ENCODE assay signal across 1 cellular context in genomic region chr3:128411574-128412064, GRCh38.
A peak's percentile ranks its signal among the peaks of the same experiment; 100 is the strongest.
TF ChIP-seq lines count a peak whose summit lies in the region.

No MANE protein-coding gene starts in this region.

TF ChIP-seq in K562, 482 proteins besides CTCF, POLR2A, EP300 and RAD21 (continued from another document and continues in another):
- TF ChIP-seq ZNF311 (CRISPR knock-in tag; IDR thresholded peaks at IDR 0.05) (peak; percentile 47; the same call in 1 of the 2 replicates), TGIF2 (CRISPR knock-in tag; IDR thresholded peaks at IDR 0.05) (no peak), POLR3A (IDR thresholded peaks at IDR 0.05; ENCODE audit: borderline replicate concordance, extremely low read depth, insufficient read depth, insufficient read length) (no peak), SAFB (IDR thresholded peaks at IDR 0.05; ENCODE audit: borderline replicate concordance, low read depth, low read length) (no peak), SIN3A (IDR thresholded peaks at IDR 0.05; ENCODE audit: borderline replicate concordance in 2 of 2, control insufficient read depth in 1 of 2, low read depth in 2 of 2, low read length in 2 of 2) (no peak), HDAC6 (IDR thresholded peaks at IDR 0.05; ENCODE audit: low read depth, low read length) (no peak), CBFA2T2 (conservative IDR thresholded peaks at IDR 0.05) (no peak), NONO (IDR thresholded peaks at IDR 0.05; ENCODE audit: low read depth in 2 of 2, low read length in 1 of 2) (no peak), ZNF124 (CRISPR knock-in tag; IDR thresholded peaks at IDR 0.05) (no peak), CHD1 (IDR thresholded peaks at IDR 0.05; ENCODE audit: low read length) (no peak), NCOA6 (IDR thresholded peaks at IDR 0.05) (no peak), GATAD2B (IDR thresholded peaks at IDR 0.05; ENCODE audit: borderline replicate concordance) (no peak), CTBP1 (IDR thresholded peaks at IDR 0.05; ENCODE audit: borderline replicate concordance) (peak; percentile 39; the same call in 1 of the 2 replicates), SRSF9 (IDR thresholded peaks at IDR 0.05; ENCODE audit: borderline replicate concordance, low read depth, low read length) (no peak), XRCC3 (IDR thresholded peaks at IDR 0.05) (no peak), PURB (CRISPR knock-in tag; IDR thresholded peaks at IDR 0.05; ENCODE audit: low read depth) (no peak), NFRKB (IDR thresholded peaks at IDR 0.05; ENCODE audit: low read depth) (0 out of 2 replicates have a peak, but pooled peaks have one; percentile 44), RNF2 (IDR thresholded peaks at IDR 0.05) (no peak), TCFL5 (CRISPR knock-in tag; conservative IDR thresholded peaks at IDR 0.05) (no peak), E2F8 (IDR thresholded peaks at IDR 0.05; ENCODE audit: low read depth, partially characterized antibody) (no peak), ZNF778 (CRISPR knock-in tag; IDR thresholded peaks at IDR 0.05) (no peak), ZNF165 (CRISPR knock-in tag; IDR thresholded peaks at IDR 0.05; ENCODE audit: borderline replicate concordance) (0 out of 2 replicates have a peak, but pooled peaks have one; percentile 55), THAP7 (CRISPR knock-in tag; IDR thresholded peaks at IDR 0.05) (no peak), GATAD2A (IDR thresholded peaks at IDR 0.05) (peak; percentile 9; the same call in 1 of the 2 replicates), ZNF436 (CRISPR knock-in tag; IDR thresholded peaks at IDR 0.05) (no peak), FOXJ2 (tag; IDR thresholded peaks at IDR 0.05) (no peak), JUNB (CRISPR knock-in tag; conservative IDR thresholded peaks at IDR 0.05) (no peak), ZFP1 (CRISPR knock-in tag; IDR thresholded peaks at IDR 0.05) (no peak), POLR2G (IDR thresholded peaks at IDR 0.05; ENCODE audit: low read depth, low read length) (no peak), ZBTB9 (CRISPR knock-in tag; IDR thresholded peaks at IDR 0.05) (peak; percentile 50; the same call in 1 of the 2 replicates), CXXC5 (CRISPR knock-in tag; IDR thresholded peaks at IDR 0.05) (peak; percentile 50), ZNF766 (CRISPR knock-in tag; conservative IDR thresholded peaks at IDR 0.05) (peak; percentile 59; the same call in 1 of the 2 replicates), ZNF780A (CRISPR knock-in tag; IDR thresholded peaks at IDR 0.05) (no peak), SMARCA4 (IDR thresholded peaks at IDR 0.05) (no peak), CBFA2T3 (IDR thresholded peaks at IDR 0.05) (peak; percentile 7; the same call in 1 of the 2 replicates), SMAD3 (CRISPR knock-in tag; conservative IDR thresholded peaks at IDR 0.05) (no peak), PRPF4 (IDR thresholded peaks at IDR 0.05; ENCODE audit: insufficient read depth, low read depth, low read length, poor library complexity, severe bottlenecking) (no peak), MAFG (tag; conservative IDR thresholded peaks at IDR 0.05) (no peak), FOXP1 (CRISPR knock-in tag; IDR thresholded peaks at IDR 0.05) (no peak), L3MBTL2 (IDR thresholded peaks at IDR 0.05) (peak; percentile 86)
- TF ChIP-seq, protein P1, sequence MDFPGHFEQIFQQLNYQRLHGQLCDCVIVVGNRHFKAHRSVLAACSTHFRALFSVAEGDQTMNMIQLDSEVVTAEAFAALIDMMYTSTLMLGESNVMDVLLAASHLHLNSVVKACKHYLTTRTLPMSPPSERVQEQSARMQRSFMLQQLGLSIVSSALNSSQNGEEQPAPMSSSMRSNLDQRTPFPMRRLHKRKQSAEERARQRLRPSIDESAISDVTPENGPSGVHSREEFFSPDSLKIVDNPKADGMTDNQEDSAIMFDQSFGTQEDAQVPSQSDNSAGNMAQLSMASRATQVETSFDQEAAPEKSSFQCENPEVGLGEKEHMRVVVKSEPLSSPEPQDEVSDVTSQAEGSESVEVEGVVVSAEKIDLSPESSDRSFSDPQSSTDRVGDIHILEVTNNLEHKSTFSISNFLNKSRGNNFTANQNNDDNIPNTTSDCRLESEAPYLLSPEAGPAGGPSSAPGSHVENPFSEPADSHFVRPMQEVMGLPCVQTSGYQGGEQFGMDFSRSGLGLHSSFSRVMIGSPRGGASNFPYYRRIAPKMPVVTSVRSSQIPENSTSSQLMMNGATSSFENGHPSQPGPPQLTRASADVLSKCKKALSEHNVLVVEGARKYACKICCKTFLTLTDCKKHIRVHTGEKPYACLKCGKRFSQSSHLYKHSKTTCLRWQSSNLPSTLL (IDR thresholded peaks at IDR 0.05): no peak
- TF ChIP-seq, protein P2, sequence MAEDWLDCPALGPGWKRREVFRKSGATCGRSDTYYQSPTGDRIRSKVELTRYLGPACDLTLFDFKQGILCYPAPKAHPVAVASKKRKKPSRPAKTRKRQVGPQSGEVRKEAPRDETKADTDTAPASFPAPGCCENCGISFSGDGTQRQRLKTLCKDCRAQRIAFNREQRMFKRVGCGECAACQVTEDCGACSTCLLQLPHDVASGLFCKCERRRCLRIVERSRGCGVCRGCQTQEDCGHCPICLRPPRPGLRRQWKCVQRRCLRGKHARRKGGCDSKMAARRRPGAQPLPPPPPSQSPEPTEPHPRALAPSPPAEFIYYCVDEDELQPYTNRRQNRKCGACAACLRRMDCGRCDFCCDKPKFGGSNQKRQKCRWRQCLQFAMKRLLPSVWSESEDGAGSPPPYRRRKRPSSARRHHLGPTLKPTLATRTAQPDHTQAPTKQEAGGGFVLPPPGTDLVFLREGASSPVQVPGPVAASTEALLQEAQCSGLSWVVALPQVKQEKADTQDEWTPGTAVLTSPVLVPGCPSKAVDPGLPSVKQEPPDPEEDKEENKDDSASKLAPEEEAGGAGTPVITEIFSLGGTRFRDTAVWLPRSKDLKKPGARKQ (CRISPR knock-in tag; IDR thresholded peaks at IDR 0.05): no peak
- TF ChIP-seq, protein P3, sequence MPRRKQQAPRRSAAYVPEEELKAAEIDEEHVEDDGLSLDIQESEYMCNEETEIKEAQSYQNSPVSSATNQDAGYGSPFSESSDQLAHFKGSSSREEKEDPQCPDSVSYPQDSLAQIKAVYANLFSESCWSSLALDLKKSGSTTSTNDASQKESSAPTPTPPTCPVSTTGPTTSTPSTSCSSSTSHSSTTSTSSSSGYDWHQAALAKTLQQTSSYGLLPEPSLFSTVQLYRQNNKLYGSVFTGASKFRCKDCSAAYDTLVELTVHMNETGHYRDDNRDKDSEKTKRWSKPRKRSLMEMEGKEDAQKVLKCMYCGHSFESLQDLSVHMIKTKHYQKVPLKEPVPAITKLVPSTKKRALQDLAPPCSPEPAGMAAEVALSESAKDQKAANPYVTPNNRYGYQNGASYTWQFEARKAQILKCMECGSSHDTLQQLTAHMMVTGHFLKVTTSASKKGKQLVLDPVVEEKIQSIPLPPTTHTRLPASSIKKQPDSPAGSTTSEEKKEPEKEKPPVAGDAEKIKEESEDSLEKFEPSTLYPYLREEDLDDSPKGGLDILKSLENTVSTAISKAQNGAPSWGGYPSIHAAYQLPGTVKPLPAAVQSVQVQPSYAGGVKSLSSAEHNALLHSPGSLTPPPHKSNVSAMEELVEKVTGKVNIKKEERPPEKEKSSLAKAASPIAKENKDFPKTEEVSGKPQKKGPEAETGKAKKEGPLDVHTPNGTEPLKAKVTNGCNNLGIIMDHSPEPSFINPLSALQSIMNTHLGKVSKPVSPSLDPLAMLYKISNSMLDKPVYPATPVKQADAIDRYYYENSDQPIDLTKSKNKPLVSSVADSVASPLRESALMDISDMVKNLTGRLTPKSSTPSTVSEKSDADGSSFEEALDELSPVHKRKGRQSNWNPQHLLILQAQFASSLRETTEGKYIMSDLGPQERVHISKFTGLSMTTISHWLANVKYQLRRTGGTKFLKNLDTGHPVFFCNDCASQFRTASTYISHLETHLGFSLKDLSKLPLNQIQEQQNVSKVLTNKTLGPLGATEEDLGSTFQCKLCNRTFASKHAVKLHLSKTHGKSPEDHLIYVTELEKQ (CRISPR knock-in tag; IDR thresholded peaks at IDR 0.05): no peak
- TF ChIP-seq, protein P4, sequence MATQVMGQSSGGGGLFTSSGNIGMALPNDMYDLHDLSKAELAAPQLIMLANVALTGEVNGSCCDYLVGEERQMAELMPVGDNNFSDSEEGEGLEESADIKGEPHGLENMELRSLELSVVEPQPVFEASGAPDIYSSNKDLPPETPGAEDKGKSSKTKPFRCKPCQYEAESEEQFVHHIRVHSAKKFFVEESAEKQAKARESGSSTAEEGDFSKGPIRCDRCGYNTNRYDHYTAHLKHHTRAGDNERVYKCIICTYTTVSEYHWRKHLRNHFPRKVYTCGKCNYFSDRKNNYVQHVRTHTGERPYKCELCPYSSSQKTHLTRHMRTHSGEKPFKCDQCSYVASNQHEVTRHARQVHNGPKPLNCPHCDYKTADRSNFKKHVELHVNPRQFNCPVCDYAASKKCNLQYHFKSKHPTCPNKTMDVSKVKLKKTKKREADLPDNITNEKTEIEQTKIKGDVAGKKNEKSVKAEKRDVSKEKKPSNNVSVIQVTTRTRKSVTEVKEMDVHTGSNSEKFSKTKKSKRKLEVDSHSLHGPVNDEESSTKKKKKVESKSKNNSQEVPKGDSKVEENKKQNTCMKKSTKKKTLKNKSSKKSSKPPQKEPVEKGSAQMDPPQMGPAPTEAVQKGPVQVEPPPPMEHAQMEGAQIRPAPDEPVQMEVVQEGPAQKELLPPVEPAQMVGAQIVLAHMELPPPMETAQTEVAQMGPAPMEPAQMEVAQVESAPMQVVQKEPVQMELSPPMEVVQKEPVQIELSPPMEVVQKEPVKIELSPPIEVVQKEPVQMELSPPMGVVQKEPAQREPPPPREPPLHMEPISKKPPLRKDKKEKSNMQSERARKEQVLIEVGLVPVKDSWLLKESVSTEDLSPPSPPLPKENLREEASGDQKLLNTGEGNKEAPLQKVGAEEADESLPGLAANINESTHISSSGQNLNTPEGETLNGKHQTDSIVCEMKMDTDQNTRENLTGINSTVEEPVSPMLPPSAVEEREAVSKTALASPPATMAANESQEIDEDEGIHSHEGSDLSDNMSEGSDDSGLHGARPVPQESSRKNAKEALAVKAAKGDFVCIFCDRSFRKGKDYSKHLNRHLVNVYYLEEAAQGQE (CRISPR knock-in tag; IDR thresholded peaks at IDR 0.05; ENCODE audit: low read depth): no peak
- TF ChIP-seq, protein P5, sequence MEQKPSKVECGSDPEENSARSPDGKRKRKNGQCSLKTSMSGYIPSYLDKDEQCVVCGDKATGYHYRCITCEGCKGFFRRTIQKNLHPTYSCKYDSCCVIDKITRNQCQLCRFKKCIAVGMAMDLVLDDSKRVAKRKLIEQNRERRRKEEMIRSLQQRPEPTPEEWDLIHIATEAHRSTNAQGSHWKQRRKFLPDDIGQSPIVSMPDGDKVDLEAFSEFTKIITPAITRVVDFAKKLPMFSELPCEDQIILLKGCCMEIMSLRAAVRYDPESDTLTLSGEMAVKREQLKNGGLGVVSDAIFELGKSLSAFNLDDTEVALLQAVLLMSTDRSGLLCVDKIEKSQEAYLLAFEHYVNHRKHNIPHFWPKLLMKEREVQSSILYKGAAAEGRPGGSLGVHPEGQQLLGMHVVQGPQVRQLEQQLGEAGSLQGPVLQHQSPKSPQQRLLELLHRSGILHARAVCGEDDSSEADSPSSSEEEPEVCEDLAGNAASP (IDR thresholded peaks at IDR 0.05): no peak
- TF ChIP-seq, protein P6, sequence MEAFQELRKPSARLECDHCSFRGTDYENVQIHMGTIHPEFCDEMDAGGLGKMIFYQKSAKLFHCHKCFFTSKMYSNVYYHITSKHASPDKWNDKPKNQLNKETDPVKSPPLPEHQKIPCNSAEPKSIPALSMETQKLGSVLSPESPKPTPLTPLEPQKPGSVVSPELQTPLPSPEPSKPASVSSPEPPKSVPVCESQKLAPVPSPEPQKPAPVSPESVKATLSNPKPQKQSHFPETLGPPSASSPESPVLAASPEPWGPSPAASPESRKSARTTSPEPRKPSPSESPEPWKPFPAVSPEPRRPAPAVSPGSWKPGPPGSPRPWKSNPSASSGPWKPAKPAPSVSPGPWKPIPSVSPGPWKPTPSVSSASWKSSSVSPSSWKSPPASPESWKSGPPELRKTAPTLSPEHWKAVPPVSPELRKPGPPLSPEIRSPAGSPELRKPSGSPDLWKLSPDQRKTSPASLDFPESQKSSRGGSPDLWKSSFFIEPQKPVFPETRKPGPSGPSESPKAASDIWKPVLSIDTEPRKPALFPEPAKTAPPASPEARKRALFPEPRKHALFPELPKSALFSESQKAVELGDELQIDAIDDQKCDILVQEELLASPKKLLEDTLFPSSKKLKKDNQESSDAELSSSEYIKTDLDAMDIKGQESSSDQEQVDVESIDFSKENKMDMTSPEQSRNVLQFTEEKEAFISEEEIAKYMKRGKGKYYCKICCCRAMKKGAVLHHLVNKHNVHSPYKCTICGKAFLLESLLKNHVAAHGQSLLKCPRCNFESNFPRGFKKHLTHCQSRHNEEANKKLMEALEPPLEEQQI (IDR thresholded peaks at IDR 0.05): no peak
